In genomic region chr12:116708826-116709756, GRCh38 we compare ENCODE assay signal across 8 cellular contexts. TPM values are rescaled to one million over a fixed set of nuclear protein-coding genes. Genes with fewer than 3 reads are reported as not detected.
DNase-seq lines count a peak whose midpoint lies in the region; ATAC-seq, FAIRE-seq and TF ChIP-seq lines count a peak whose summit lies in the region.

No MANE protein-coding gene starts in this region.

- peak; percentile 88 for ATAC-seq in activated CD8-positive, alpha-beta memory T cell treated with anti-CD3 and anti-CD28 coated beads, Interleukin-2, amount 10 ng/mL, durations not matched to agents 7 days and 5 days
- no peak for ATAC-seq in GM18505 (IDR thresholded peaks at IDR 0.05; ENCODE audit: unreplicated experiment)

- H3K4me3 ChIP-seq in HL-60 (replicated peaks; ENCODE audit: insufficient read depth, low read length) (no peak overlapping the region), H1 (ENCODE audit: extremely low read depth in 1 of 4, insufficient read depth in 2 of 4, low read depth in 3 of 4, low read length in 4 of 4) (no peak overlapping the region)

- no peaks in the 10 kb centered on the region for H3K79me1 ChIP-seq in H1 (ENCODE audit: low read depth, low read length)

- FAIRE-seq in H1 (lab: Jason Lieb, UNC): no peak

- H3K27me3 ChIP-seq in HL-60 (ENCODE audit: insufficient read depth, poor library complexity, severe bottlenecking) (no peaks in the 10 kb centered on the region), H1 (replicated peaks in 1 of 4; ENCODE audit: control insufficient read depth in 3 of 4, extremely low read depth in 1 of 4, insufficient read depth in 3 of 4, low read length in 3 of 4) (no peaks in the 10 kb centered on the region; a peak in 1 of 7 replicates)

- no peaks in the 10 kb centered on the region for H3K36me3 Mint-ChIP-seq in activated CD8-positive, alpha-beta memory T cell treated with anti-CD3 and anti-CD28 coated beads, Interleukin-2, amount 10 ng/mL, durations not matched to agents 7 days and 5 days

- no peak for TF ChIP-seq EP300 in H1 (IDR thresholded peaks at IDR 0.05; ENCODE audit: borderline replicate concordance in 1 of 2, low read depth in 2 of 2, low read length in 2 of 2)

- no peaks in the 10 kb centered on the region for H3K79me2 ChIP-seq in H1 (ENCODE audit: control insufficient read depth in 1 of 2, insufficient read depth in 2 of 2, low read length in 2 of 2)

- H2BK15ac ChIP-seq in H1 (ENCODE audit: low read length): no peak overlapping the region

- 75% methylated on average over 26 of the region's 26 CpGs; no CpG with 5 or more reads in 1 of the 2 experiments for WGBS in H1 (ENCODE audit: extremely low coverage in 1 of 2, insufficient coverage in 1 of 2, insufficient read length in 1 of 2, insufficient replicate concordance in 2 of 2, low coverage in 1 of 2, low lambda C conversion rate in 2 of 2, missing lambda C conversion rate in 1 of 2), 2 experiments

- no peak overlapping the region for H2BK20ac ChIP-seq in H1 (ENCODE audit: low read length)

- H2AFZ ChIP-seq in H1 (ENCODE audit: low read length): peak overlapping the region; percentile 36

- no peak overlapping the region for H3K4ac ChIP-seq in H1 (replicated peaks; ENCODE audit: insufficient read length, low read depth, low read length)

- no peak overlapping the region for H3K18ac ChIP-seq in H1 (ENCODE audit: extremely low read depth, low read length)

- H2BK120ac ChIP-seq in H1 (replicated peaks; ENCODE audit: low read depth, low read length): no peak overlapping the region

- H3K14ac ChIP-seq in H1 (ENCODE audit: insufficient read length): no peak overlapping the region

- H2BK5ac ChIP-seq in H1 (ENCODE audit: low read depth, low read length): no peak overlapping the region; the same call in 1 of the 2 replicates

- H4K5ac ChIP-seq in H1 (ENCODE audit: insufficient read length, low read depth, low read length): no peak overlapping the region

- POLR2A ChIA-PET in H1 (lab: Charles Lee; ENCODE audit: partially characterized antibody): interaction anchor here (0.9 to 1.3 kb wide), 2 partner anchors 10 to 167 kb away, joined by 3 to 9 read pairs; no protein-coding TSS in a partner anchor

- H3K23ac ChIP-seq in H1 (ENCODE audit: insufficient read length): no peak overlapping the region

- H4K20me1 ChIP-seq in H1 (replicated peaks in 1 of 2; ENCODE audit: control insufficient read depth in 1 of 2, insufficient read depth in 2 of 2, low read length in 2 of 2): peaks cover 0 to 3% of the 10 kb centered on the region in 2 experiments

- H2AK5ac ChIP-seq in H1 (ENCODE audit: low read depth, low read length): no peak overlapping the region

- peak; percentile 73 for DNase-seq in COR-L47 (lab: John Stamatoyannopoulos, UW)
- DNase-seq in HL-60 (ENCODE audit: low read depth in 1 of 2, low spot score in 1 of 2): peak in 1 of 2 experiments; percentile 61
- peak; percentile 70 for DNase-seq in NCI-H774 (lab: John Stamatoyannopoulos, UW)
- peak; percentile 62 for DNase-seq in activated CD8-positive, alpha-beta memory T cell treated with anti-CD3 and anti-CD28 coated beads, Interleukin-2, amount 10 ng/mL, durations not matched to agents 7 days and 5 days
- DNase-seq in H1 (ENCODE audit: low read depth in 1 of 2, low spot score in 2 of 2): no peak
- peak; percentile 74 for DNase-seq in myocyte (ENCODE audit: low read depth)
- DNase-seq in stromal cell of bone marrow (ENCODE audit: low read depth): peak; percentile 51

- H3K27ac Mint-ChIP-seq in activated CD8-positive, alpha-beta memory T cell treated with anti-CD3 and anti-CD28 coated beads, Interleukin-2, amount 10 ng/mL, durations not matched to agents 7 days and 5 days: no peak overlapping the region

- H3K4me1 ChIP-seq in H1 (replicated peaks in 1 of 4; ENCODE audit: control insufficient read depth in 3 of 4, insufficient read depth in 4 of 4, low read length in 3 of 4): peaks cover 0 to 4% (median 2%) of the 10 kb centered on the region in 4 experiments; a peak in 1 of 7 replicates

- TF ChIP-seq POLR2A in H1 (IDR thresholded peaks at IDR 0.05; ENCODE audit: control extremely low read depth in 1 of 2, low read depth in 2 of 2, low read length in 2 of 2) (no peak), GM18505 (IDR thresholded peaks at IDR 0.05; ENCODE audit: borderline replicate concordance, extremely low read depth, insufficient read depth, insufficient read length) (no peak)

- H3K4me2 ChIP-seq in H1 (ENCODE audit: insufficient read depth in 1 of 2, low read depth in 2 of 2, low read length in 2 of 2): no peak overlapping the region

- H3K9me3 ChIP-seq in H1 (ENCODE audit: insufficient read depth in 2 of 2, low read depth in 1 of 2, low read length in 1 of 2): no peaks in the 10 kb centered on the region

- no peak overlapping the region for H4K91ac ChIP-seq in H1 (replicated peaks; ENCODE audit: insufficient read length, low read length)

- H3K23me2 ChIP-seq in H1 (ENCODE audit: low read depth, low read length): no peaks in the 10 kb centered on the region

- H3K56ac ChIP-seq in H1 (replicated peaks; ENCODE audit: insufficient read length, low read depth, low read length): no peak overlapping the region

- no peak overlapping the region for H2BK12ac ChIP-seq in H1 (ENCODE audit: low read depth, low read length)

- no peaks in the 10 kb centered on the region for H3K36me3 ChIP-seq in H1 (ENCODE audit: control insufficient read depth in 2 of 4, insufficient read depth in 4 of 4, low read length in 3 of 4)

- no peak overlapping the region for H3K9ac ChIP-seq in H1 (replicated peaks in 1 of 4; ENCODE audit: extremely low read depth in 1 of 4, low read depth in 3 of 4, low read length in 3 of 4)

- H3K9me3 Mint-ChIP-seq in activated CD8-positive, alpha-beta memory T cell treated with anti-CD3 and anti-CD28 coated beads, Interleukin-2, amount 10 ng/mL, durations not matched to agents 7 days and 5 days (ENCODE audit: low read depth): no peaks in the 10 kb centered on the region

- peaks cover 7% of the 10 kb centered on the region for H3K4me1 Mint-ChIP-seq in activated CD8-positive, alpha-beta memory T cell treated with anti-CD3 and anti-CD28 coated beads, Interleukin-2, amount 10 ng/mL, durations not matched to agents 7 days and 5 days

- TF ChIP-seq RAD21 in H1 (IDR thresholded peaks at IDR 0.05 in 1 of 2, conservative IDR thresholded peaks at IDR 0.05 in 1 of 2; ENCODE audit: low read depth in 2 of 2, low read length in 2 of 2): peak; percentile 74

- H3K27ac ChIP-seq in HL-60 (replicated peaks): no peak overlapping the region
- H3K27ac ChIP-seq in H1 (ENCODE audit: low read depth, low read length): no peak overlapping the region

- CTCF ChIA-PET in activated CD8-positive, alpha-beta memory T cell treated with anti-CD3 and anti-CD28 coated beads, Interleukin-2, amount 10 ng/mL, durations not matched to agents 7 days and 5 days (lab: Charles Lee): interaction anchor here (0.6 to 2.1 kb wide), 29 partner anchors 9 to 728 kb away, joined by 3 to 14 read pairs (median 3); no protein-coding TSS in a partner anchor
- CTCF ChIA-PET in H1 (lab: Charles Lee; ENCODE audit: partially characterized antibody): interaction anchor here (0.6 to 2.3 kb wide), 21 partner anchors 8 to 786 kb away, joined by 3 to 15 read pairs (median 4); no protein-coding TSS in a partner anchor

- TF ChIP-seq CTCF in HL-60 (IDR thresholded peaks at IDR 0.05; ENCODE audit: insufficient read depth, low read length) (peak; percentile 85), H1 (IDR thresholded peaks at IDR 0.05; ENCODE audit: control extremely low read depth in 1 of 3, insufficient read depth in 1 of 3, low read depth in 1 of 3, low read length in 3 of 3) (peak; percentile 46 to 67 (median 52))

- H3K27me3 Mint-ChIP-seq in activated CD8-positive, alpha-beta memory T cell treated with anti-CD3 and anti-CD28 coated beads, Interleukin-2, amount 10 ng/mL, durations not matched to agents 7 days and 5 days: peaks cover 25% of the 10 kb centered on the region

- no peak overlapping the region for H4K8ac ChIP-seq in H1 (ENCODE audit: extremely low read depth, insufficient read depth, low read length)

- H3K4me3 Mint-ChIP-seq in activated CD8-positive, alpha-beta memory T cell treated with anti-CD3 and anti-CD28 coated beads, Interleukin-2, amount 10 ng/mL, durations not matched to agents 7 days and 5 days: peak overlapping the region; percentile 36

TF ChIP-seq in H1, 55 proteins besides CTCF, POLR2A, EP300 and RAD21 (continues in another document):
- TF ChIP-seq PHF8 (conservative IDR thresholded peaks at IDR 0.05; ENCODE audit: low read depth, low read length) (no peak), SUZ12 (IDR thresholded peaks at IDR 0.05; ENCODE audit: low read length) (no peak), BCL11A (IDR thresholded peaks at IDR 0.05; ENCODE audit: low read depth in 2 of 2, low read length in 2 of 2) (no peak), TCF12 (IDR thresholded peaks at IDR 0.05; ENCODE audit: low read depth, low read length) (no peak), GTF2F1 (IDR thresholded peaks at IDR 0.05; ENCODE audit: borderline replicate concordance, low read depth, low read length) (no peak)

RNA-seq across cellular contexts. Expression of gene SPRING1, which starts 28.8 kb away (rescaled TPM):
- total RNA-seq in activated CD8-positive, alpha-beta memory T cell treated with anti-CD3 and anti-CD28 coated beads, Interleukin-2, amount 10 ng/mL, durations not matched to agents 7 days and 5 days: 10 to 100 TPM; 25.3 to 31.8 TPM
- 46.5 and 50.2 TPM in 2 replicates for total RNA-seq in H1 (2021; fragmentation: NEBNext Ultra II Directional; extraction: Animal tissue kit (Norgen Biotek cat#: 25700))
- 14.3 and 17.2 TPM in 2 replicates for polyA plus RNA-seq in H1 (2011; rRNA removed)
- polyA plus RNA-seq in H1 (2011; cell fraction: cytosol; rRNA removed): 18.3 TPM
- polyA plus RNA-seq in H1 (2011; cell fraction: nucleus; rRNA removed): 14.6 TPM
- polyA plus RNA-seq in H1 (2012, experiment 1 of 2): 18.5 to 23.3 TPM (median 20.4 TPM) in 4 replicates
- 8.8 TPM for polyA plus RNA-seq in H1 (2012, experiment 2 of 2)
- polyA plus RNA-seq in H1 (2013, experiment 1 of 2): 16.6 TPM
- polyA plus RNA-seq in H1 (2013, experiment 2 of 2): 19.0 TPM
- polyA minus RNA-seq in H1 (2011; rRNA and poly(A)+ RNA removed): 25.6 and 31.6 TPM in 2 replicates
- 25.5 TPM for polyA minus RNA-seq in H1 (2011; cell fraction: cytosol; rRNA and poly(A)+ RNA removed)
- polyA minus RNA-seq in H1 (2011; cell fraction: nucleus; rRNA and poly(A)+ RNA removed): 11.8 TPM
- total RNA-seq in myocyte: 19.5 and 20.2 TPM in 2 replicates
- polyA plus RNA-seq in myocyte (2012): 17.3 TPM

RNA-seq across cellular contexts. Expression of gene RNFT2, which starts 29.0 kb away (rescaled TPM):
- 1 to 10 TPM; 8.6 to 8.9 TPM for total RNA-seq in activated CD8-positive, alpha-beta memory T cell treated with anti-CD3 and anti-CD28 coated beads, Interleukin-2, amount 10 ng/mL, durations not matched to agents 7 days and 5 days
- 32.0 and 33.1 TPM in 2 replicates for total RNA-seq in H1 (2021; fragmentation: NEBNext Ultra II Directional; extraction: Animal tissue kit (Norgen Biotek cat#: 25700))
- polyA plus RNA-seq in H1 (2011; rRNA removed): 12.7 and 14.2 TPM in 2 replicates
- polyA plus RNA-seq in H1 (2011; cell fraction: cytosol; rRNA removed): 11.8 TPM
- polyA plus RNA-seq in H1 (2011; cell fraction: nucleus; rRNA removed): 19.3 TPM
- 12.0 to 17.0 TPM (median 16.3 TPM) in 4 replicates for polyA plus RNA-seq in H1 (2012, experiment 1 of 2)
- polyA plus RNA-seq in H1 (2012, experiment 2 of 2): 9.3 TPM
- polyA plus RNA-seq in H1 (2013, experiment 1 of 2): 20.4 TPM
- 23.9 TPM for polyA plus RNA-seq in H1 (2013, experiment 2 of 2)
- polyA minus RNA-seq in H1 (2011; rRNA and poly(A)+ RNA removed): 43.1 and 51.7 TPM in 2 replicates
- 20.1 TPM for polyA minus RNA-seq in H1 (2011; cell fraction: cytosol; rRNA and poly(A)+ RNA removed)
- polyA minus RNA-seq in H1 (2011; cell fraction: nucleus; rRNA and poly(A)+ RNA removed): 31.8 TPM
- total RNA-seq in myocyte: 1.0 and 2.4 TPM in 2 replicates
- polyA plus RNA-seq in myocyte (2012): 1.9 TPM

Comparison
In these comparisons a context has a peak if more than half of its experiments do, and no peak if none do; other contexts are left out.
1. DNase-seq: peak in COR-L47 (single experiment), NCI-H774 (single experiment), activated CD8-positive, alpha-beta memory T cell treated with anti-CD3 and anti-CD28 coated beads, Interleukin-2, amount 10 ng/mL, durations not matched to agents 7 days and 5 days (single experiment), myocyte (single experiment) and stromal cell of bone marrow (single experiment); none in H1 (0 of 2).